In genomic region chr13:23159205-23159586, GRCh38 we compare ENCODE assay signal across 8 cellular contexts. TPM values are rescaled to one million over a fixed set of nuclear protein-coding genes. Genes with fewer than 3 reads are reported as not detected.
DNase-seq lines count a peak whose midpoint lies in the region; ATAC-seq, FAIRE-seq and TF ChIP-seq lines count a peak whose summit lies in the region.

No MANE protein-coding gene starts in this region.

- H3K4me1 ChIP-seq in HUES64 (ENCODE audit: insufficient read depth, low read length), result peaks cover 4% of the 10 kb centered on the region; the same call in 1 of the 2 replicates
- H3K4me1 ChIP-seq in K562 (replicated peaks in 1 of 2; ENCODE audit: control insufficient read depth in 2 of 2, insufficient read depth in 2 of 2, low read length in 2 of 2), result peaks cover 0 to 7% of the 10 kb centered on the region in 2 experiments; a peak in 1 of 5 replicates
- H3K4me1 ChIP-seq in suprapubic skin, result peaks cover 10% of the 10 kb centered on the region

- peak; percentile 47 for DNase-seq in Daoy (ENCODE audit: low read depth)
- DNase-seq in K562 (ENCODE audit: extremely low read depth in 1 of 4, low spot score in 3 of 4), result peak in 3 of 4 experiments; percentile 6 to 51 (median 7)
- peak; percentile 46 for DNase-seq in kidney tubule cell (ENCODE audit: low spot score)
- peak in 1 of 2 donors; percentile 67 for DNase-seq in suprapubic skin (ENCODE audit: low spot score in 2 of 2)
- DNase-seq in globus pallidus (ENCODE audit: low spot score), result no peak

- ATAC-seq in K562 (peak; percentile 77), HG03139 (IDR thresholded peaks at IDR 0.05; ENCODE audit: unreplicated experiment) (no peak), GM21825 (IDR thresholded peaks at IDR 0.05; ENCODE audit: unreplicated experiment) (no peak)

- TF ChIP-seq POLR2A in K562 (conservative IDR thresholded peaks at IDR 0.05) (no peak), suprapubic skin (IDR thresholded peaks at IDR 0.05) (no peak)

- H3K9me3 ChIP-seq in HUES64 (ENCODE audit: insufficient read depth, low read depth, low read length), result no peaks in the 10 kb centered on the region
- H3K9me3 ChIP-seq in K562 (replicated peaks; ENCODE audit: control insufficient read depth, insufficient read depth, low read depth, low read length), result no peaks in the 10 kb centered on the region
- no peaks in the 10 kb centered on the region for H3K9me3 ChIP-seq in suprapubic skin

- no peak for FAIRE-seq in K562 (lab: Jason Lieb, UNC)

- peak overlapping the region; percentile 41; the same call in 1 of the 2 replicates for H3K4me2 ChIP-seq in K562 (ENCODE audit: insufficient read depth, low read length)

- BruUV-seq in K562 (replicated peaks; lab: Mats Ljungman, UMichigan), result no TSS peak

- in situ Hi-C loops in K562 (cut with MboI), result no loop called here

- no peak overlapping the region for H2AFZ ChIP-seq in K562 (ENCODE audit: low read depth, low read length)

- 14% methylated on average over 11 of the region's 11 CpGs for WGBS in HUES64
- WGBS in K562 (ENCODE audit: insufficient coverage, low coverage, missing lambda C conversion rate), result 11% methylated on average over 11 of the region's 11 CpGs
- WGBS in suprapubic skin, result 25% methylated on average over 11 of the region's 11 CpGs

- TF ChIP-seq RAD21 in K562 (CRISPR knock-in tag; conservative IDR thresholded peaks at IDR 0.05 in 1 of 2, IDR thresholded peaks at IDR 0.05 in 1 of 2), result peak; percentile 20 to 21; a peak in 2 of 4 replicates

- H3K27me3 ChIP-seq in HUES64 (ENCODE audit: insufficient read depth, low read length), result peaks cover 29% of the 10 kb centered on the region
- H3K27me3 ChIP-seq in K562 (ENCODE audit: control insufficient read depth in 2 of 2, insufficient read depth in 2 of 2, low read length in 2 of 2), result no peaks in the 10 kb centered on the region; a peak in 1 of 5 replicates
- peaks cover 21% of the 10 kb centered on the region for H3K27me3 ChIP-seq in suprapubic skin

- CTCF ChIA-PET in K562 (lab: Yijun Ruan, JAX; ENCODE audit: low intra/inter-chr PET ratio), result no interaction called here

- H3K36me3 ChIP-seq in HUES64 (ENCODE audit: insufficient read depth, low read length), result no peaks in the 10 kb centered on the region
- H3K36me3 ChIP-seq in K562 (ENCODE audit: control insufficient read depth, insufficient read depth, low read length), result no peaks in the 10 kb centered on the region
- H3K36me3 ChIP-seq in suprapubic skin, result no peaks in the 10 kb centered on the region

- no peaks in the 10 kb centered on the region for H4K20me1 ChIP-seq in K562 (replicated peaks; ENCODE audit: control insufficient read depth, insufficient read depth, low read length)

- TF ChIP-seq CTCF in K562 (IDR thresholded peaks at IDR 0.05 in 2 of 3, conservative IDR thresholded peaks at IDR 0.05 in 1 of 3; ENCODE audit: insufficient read depth in 2 of 3, low read depth in 1 of 3, low read length in 3 of 3), result peak; percentile 33 to 58 (median 58); a peak in 5 of 6 replicates
- TF ChIP-seq CTCF in suprapubic skin (IDR thresholded peaks at IDR 0.05), result peak in 1 of 2 donors; percentile 46

- H3K4me3 ChIP-seq in HUES64 (ENCODE audit: low read length), result peak overlapping the region; percentile 76
- H3K4me3 ChIP-seq in K562, result no peak overlapping the region; the same call in 1 of the 2 replicates
- peak overlapping the region; percentile 45 for H3K4me3 ChIP-seq in suprapubic skin

- H3K79me2 ChIP-seq in K562 (ENCODE audit: control insufficient read depth, insufficient read depth, low read length), result no peaks in the 10 kb centered on the region

- TF ChIP-seq EP300 in K562 (IDR thresholded peaks at IDR 0.05; ENCODE audit: low read length) (no peak), suprapubic skin (IDR thresholded peaks at IDR 0.05) (no peak)

- no peak overlapping the region for H3K27ac ChIP-seq in HUES64 (ENCODE audit: low read depth, low read length)
- no peak overlapping the region for H3K27ac ChIP-seq in K562 (ENCODE audit: extremely low read depth, low read depth, low read length)
- H3K27ac ChIP-seq in suprapubic skin, result no peak overlapping the region

- peak overlapping the region; percentile 33; the same call in 1 of the 2 replicates for H3K9ac ChIP-seq in HUES64 (ENCODE audit: low read depth, low read length)
- no peak overlapping the region for H3K9ac ChIP-seq in K562 (ENCODE audit: insufficient read depth in 1 of 2, low read depth in 2 of 2, low read length in 2 of 2)

- intact Hi-C loops in K562 (cut with micrococcal nuclease), result no loop called here

- no peaks in the 10 kb centered on the region for H3K9me1 ChIP-seq in K562 (ENCODE audit: control insufficient read depth, insufficient read depth, low read length)

- POLR2A ChIA-PET in K562 (lab: Yijun Ruan, JAX), result no interaction called here

TF ChIP-seq in K562, 482 proteins besides CTCF, POLR2A, EP300 and RAD21:
- TF ChIP-seq ZNF384 (IDR thresholded peaks at IDR 0.05; ENCODE audit: low read depth, low read length) (no peak), JUN (IDR thresholded peaks at IDR 0.05; ENCODE audit: borderline replicate concordance, low read depth, low read length) (no peak), JUN (CRISPR knock-in tag; IDR thresholded peaks at IDR 0.05; ENCODE audit: borderline replicate concordance) (no peak), ZNF764 (CRISPR knock-in tag; IDR thresholded peaks at IDR 0.05; ENCODE audit: low read depth) (0 out of 2 replicates have a peak, but pooled peaks have one; percentile 45), NRF1 (conservative IDR thresholded peaks at IDR 0.05 in 1 of 2, IDR thresholded peaks at IDR 0.05 in 1 of 2) (peak in 1 of 2 experiments; percentile 29; a peak in 2 of 4 replicates), HMBOX1 (IDR thresholded peaks at IDR 0.05) (0 out of 2 replicates have a peak, but pooled peaks have one; percentile 18), CXXC5 (CRISPR knock-in tag; IDR thresholded peaks at IDR 0.05) (0 out of 2 replicates have a peak, but pooled peaks have one; percentile 12), RCOR1 (IDR thresholded peaks at IDR 0.05; ENCODE audit: borderline replicate concordance in 1 of 2, low read depth in 2 of 2, low read length in 2 of 2) (0 out of 4 replicates have a peak, but pooled peaks of 1 of the 2 experiments have one; percentile 28)

RNA-seq across cellular contexts. Expression of gene SGCG, which starts 21.6 kb away (rescaled TPM):
- total RNA-seq in Daoy (2014; rRNA removed; shearing (Covaris generic)), result 0.09 and 0.51 TPM in 2 replicates
- 0.30 TPM for polyA plus RNA-seq in HUES64 (2013, experiment 1 of 2)
- not detected for polyA plus RNA-seq in HUES64 (2013, experiment 2 of 2)
- total RNA-seq in K562 (2011; cell fraction: chromatin; rRNA removed; ENCODE audit: low replicate concordance), result not detected in 2 replicates
- total RNA-seq in K562 (2011; cell fraction: nucleolus; rRNA removed), result not detected in 2 replicates
- not detected in 2 replicates for total RNA-seq in K562 (2011; cell fraction: nucleoplasm; rRNA removed)
- total RNA-seq in K562 (2014; rRNA removed) (0.09 and 0.45 TPM in 2 replicates), K562 (2014; rRNA removed; fragmentation: Illumina TruSeq; extraction: Trizol) (0.29 and 0.36 TPM in 2 replicates), K562 (2015; rRNA removed; fragmentation: Illumina TruSeq; extraction: Trizol) (0.25 and 0.26 TPM in 2 replicates), K562 (2021) (0.29 and 0.35 TPM in 2 replicates), suprapubic skin (1 to 10 TPM in 1 of 4 donors, under 1 TPM in 2, not detected in 1; 0.39 to 1.0 (median 0.85) TPM)
- polyA plus RNA-seq in K562 (2011; rRNA removed) (0.04 and 0.05 TPM in 2 replicates), K562 (2014; fragmentation: Illumina TruSeq; extraction: Trizol) (0.34 and 0.46 TPM in 2 replicates), K562 (2014; fragmentation: Nextera tagmentation; extraction: Ambion mirVana) (under 1 TPM; 0.30 to 0.34 TPM), K562 (2014; rRNA removed) (0.44 and 0.61 TPM in 2 replicates)
- 0.03 and 0.10 TPM in 2 replicates for polyA plus RNA-seq in K562 (2011; cell fraction: cytosol; rRNA removed)
- polyA plus RNA-seq in K562 (2011; cell fraction: nucleus; rRNA removed), result not detected in 2 replicates
- polyA plus RNA-seq in K562 (2012), result 0.61 and 19.1 TPM in 2 replicates
- not detected in 2 replicates for polyA minus RNA-seq in K562 (2011; rRNA and poly(A)+ RNA removed)
- not detected in 2 replicates for polyA minus RNA-seq in K562 (2011; cell fraction: cytosol; rRNA and poly(A)+ RNA removed)
- polyA minus RNA-seq in K562 (2011; cell fraction: nucleus; rRNA and poly(A)+ RNA removed), result not detected in 2 replicates
